In genomic region chr12:121955258-121956040, GRCh38 we compare ENCODE assay signal across 10 cellular contexts. TPM values are rescaled to one million over a fixed set of nuclear protein-coding genes. Genes with fewer than 3 reads are reported as not detected.
A peak's percentile ranks its signal among the peaks of the same experiment; 100 is the strongest.
DNase-seq lines count a peak whose midpoint lies in the region; ATAC-seq and TF ChIP-seq lines count a peak whose summit lies in the region.
"Had no signal": no experiment of that assay in that cellular context is flagged by ENCODE, and none has a peak within 500 bp of the region (broad histone marks: within the 10 kb centered on the region; RNA-seq: fewer than 3 reads in every experiment).

No MANE protein-coding gene starts in this region.

- H3K4me1 ChIP-seq in GM23338 (ENCODE audit: insufficient read depth), result peaks cover 15% of the 10 kb centered on the region
- no peaks in the 10 kb centered on the region for H3K4me1 ChIP-seq in testis

- CTCF ChIA-PET in RWPE1 (lab: Yijun Ruan, JAX), result interaction anchor here (0.6 kb wide), 1 partner anchor 580 kb away, joined by 3 read pairs; no protein-coding TSS in a partner anchor

- peak; percentile 64 to 69 for TF ChIP-seq CTCF in GM23338 (conservative IDR thresholded peaks at IDR 0.05; ENCODE audit: low read depth in 2 of 2)
- TF ChIP-seq CTCF in RWPE1 (conservative IDR thresholded peaks at IDR 0.05; ENCODE audit: low read depth), result peak; percentile 49
- TF ChIP-seq CTCF in glutamatergic neuron (IDR thresholded peaks at IDR 0.05; ENCODE audit: partially characterized antibody, unreplicated experiment), result peak; percentile 74
- peak; percentile 7 to 40 (median 38) for TF ChIP-seq CTCF in testis (IDR thresholded peaks at IDR 0.05)

- H3K4me3 ChIP-seq in GM23338 (no peak overlapping the region), testis (no peak overlapping the region)

- DNase-seq in GM23338 (ENCODE audit: low spot score) (peak; percentile 56), RWPE1 (ENCODE audit: low spot score) (no peak), glutamatergic neuron (no peak), testis (no peak), glomerular visceral epithelial cell (ENCODE audit: extremely low spot score) (no peak)
- DNase-seq in effector CD8-positive, alpha-beta T cell (lab: John Stamatoyannopoulos, UW), result no peak
- DNase-seq: activated naive CD8-positive, alpha-beta T cell treated with anti-CD3 and anti-CD28 coated beads for 36 hours; NCI-H526 treated with DMSO at 0.1 percent for 48 hours; stimulated activated naive CD4-positive, alpha-beta T cell had no signal

- no peaks in the 10 kb centered on the region for H3K36me3 Mint-ChIP-seq in GM23338 (ENCODE audit: low read depth)
- no peaks in the 10 kb centered on the region for H3K36me3 Mint-ChIP-seq in glutamatergic neuron (ENCODE audit: unreplicated experiment)
- H3K36me3 Mint-ChIP-seq: activated naive CD8-positive, alpha-beta T cell treated with anti-CD3 and anti-CD28 coated beads for 36 hours had no signal

- H3K27me3 Mint-ChIP-seq in GM23338 (ENCODE audit: insufficient read depth, low read depth, poor library complexity), result no peaks in the 10 kb centered on the region
- H3K27me3 Mint-ChIP-seq in glutamatergic neuron (ENCODE audit: unreplicated experiment), result no peaks in the 10 kb centered on the region
- H3K27me3 Mint-ChIP-seq: activated naive CD8-positive, alpha-beta T cell treated with anti-CD3 and anti-CD28 coated beads for 36 hours had no signal

- H3K9me3 Mint-ChIP-seq in GM23338, result no peaks in the 10 kb centered on the region
- peaks cover 5% of the 10 kb centered on the region for H3K9me3 Mint-ChIP-seq in glutamatergic neuron (ENCODE audit: unreplicated experiment)
- H3K9me3 Mint-ChIP-seq: activated naive CD8-positive, alpha-beta T cell treated with anti-CD3 and anti-CD28 coated beads for 36 hours had no signal

- H3K36me3 ChIP-seq in GM23338 (ENCODE audit: insufficient read depth) (no peaks in the 10 kb centered on the region), testis (ENCODE audit: low read depth, missing control alignments) (no peaks in the 10 kb centered on the region)

- intact Hi-C loops in testis (cut with DNase I; ENCODE audit: low total_unique reads), result no loop called here

- no peaks in the 10 kb centered on the region for H3K79me2 ChIP-seq in GM23338 (replicated peaks; ENCODE audit: insufficient read depth)

- H3K9me3 ChIP-seq in testis, result no peaks in the 10 kb centered on the region

- WGBS in testis, 2 donors, result 86 to 91% methylated on average over 10 of the region's 10 CpGs

- no peaks in the 10 kb centered on the region for H4K20me1 ChIP-seq in GM23338 (replicated peaks; ENCODE audit: insufficient read depth)

- H3K27me3 ChIP-seq in GM23338 (ENCODE audit: insufficient read depth), result no peaks in the 10 kb centered on the region
- H3K27me3 ChIP-seq in testis, result no peaks in the 10 kb centered on the region

- no peak for TF ChIP-seq POLR2A in testis (IDR thresholded peaks at IDR 0.05)

- H2AFZ ChIP-seq in GM23338, result no peak overlapping the region

- POLR2A ChIA-PET in RWPE1 (lab: Yijun Ruan, JAX; ENCODE audit: low non-redundant PET), result no interaction called here

- no peak overlapping the region for H3K4me2 ChIP-seq in GM23338

- H3K9me2 ChIP-seq in GM23338 (ENCODE audit: insufficient read depth), result no peaks in the 10 kb centered on the region

- ATAC-seq in GM23338, result peak; percentile 40; the same call in 2 of the 3 replicates
- no peak for ATAC-seq in HG03108 (IDR thresholded peaks at IDR 0.05; ENCODE audit: unreplicated experiment)

- no peak overlapping the region for H3K27ac Mint-ChIP-seq in GM23338
- peak overlapping the region; percentile 77 for H3K27ac Mint-ChIP-seq in glutamatergic neuron (ENCODE audit: unreplicated experiment)
- H3K27ac Mint-ChIP-seq: activated naive CD8-positive, alpha-beta T cell treated with anti-CD3 and anti-CD28 coated beads for 36 hours had no signal

- H3K4me1 Mint-ChIP-seq in GM23338 (peaks cover 14% of the 10 kb centered on the region), glutamatergic neuron (ENCODE audit: low read depth, unreplicated experiment) (peaks cover 4% of the 10 kb centered on the region)
- H3K4me1 Mint-ChIP-seq: activated naive CD8-positive, alpha-beta T cell treated with anti-CD3 and anti-CD28 coated beads for 36 hours had no signal

- H3K27ac ChIP-seq in GM23338 (ENCODE audit: low read depth), result no peak overlapping the region
- no peak overlapping the region for H3K27ac ChIP-seq in RWPE1
- no peak overlapping the region for H3K27ac ChIP-seq in testis

- H3F3A ChIP-seq in GM23338 (replicated peaks; ENCODE audit: low read depth), result peaks cover 8% of the 10 kb centered on the region; the same call in 1 of the 2 replicates

- H3K4me3 Mint-ChIP-seq in GM23338 (no peak overlapping the region), glutamatergic neuron (ENCODE audit: unreplicated experiment) (no peak overlapping the region)
- H3K4me3 Mint-ChIP-seq: activated naive CD8-positive, alpha-beta T cell treated with anti-CD3 and anti-CD28 coated beads for 36 hours had no signal

TF ChIP-seq in GM23338, 12 proteins besides CTCF, POLR2A, EP300 and RAD21 (continues in another document):
- no peak for TF ChIP-seq JUNB (IDR thresholded peaks at IDR 0.05; ENCODE audit: unreplicated experiment)
- TF ChIP-seq, protein P1, sequence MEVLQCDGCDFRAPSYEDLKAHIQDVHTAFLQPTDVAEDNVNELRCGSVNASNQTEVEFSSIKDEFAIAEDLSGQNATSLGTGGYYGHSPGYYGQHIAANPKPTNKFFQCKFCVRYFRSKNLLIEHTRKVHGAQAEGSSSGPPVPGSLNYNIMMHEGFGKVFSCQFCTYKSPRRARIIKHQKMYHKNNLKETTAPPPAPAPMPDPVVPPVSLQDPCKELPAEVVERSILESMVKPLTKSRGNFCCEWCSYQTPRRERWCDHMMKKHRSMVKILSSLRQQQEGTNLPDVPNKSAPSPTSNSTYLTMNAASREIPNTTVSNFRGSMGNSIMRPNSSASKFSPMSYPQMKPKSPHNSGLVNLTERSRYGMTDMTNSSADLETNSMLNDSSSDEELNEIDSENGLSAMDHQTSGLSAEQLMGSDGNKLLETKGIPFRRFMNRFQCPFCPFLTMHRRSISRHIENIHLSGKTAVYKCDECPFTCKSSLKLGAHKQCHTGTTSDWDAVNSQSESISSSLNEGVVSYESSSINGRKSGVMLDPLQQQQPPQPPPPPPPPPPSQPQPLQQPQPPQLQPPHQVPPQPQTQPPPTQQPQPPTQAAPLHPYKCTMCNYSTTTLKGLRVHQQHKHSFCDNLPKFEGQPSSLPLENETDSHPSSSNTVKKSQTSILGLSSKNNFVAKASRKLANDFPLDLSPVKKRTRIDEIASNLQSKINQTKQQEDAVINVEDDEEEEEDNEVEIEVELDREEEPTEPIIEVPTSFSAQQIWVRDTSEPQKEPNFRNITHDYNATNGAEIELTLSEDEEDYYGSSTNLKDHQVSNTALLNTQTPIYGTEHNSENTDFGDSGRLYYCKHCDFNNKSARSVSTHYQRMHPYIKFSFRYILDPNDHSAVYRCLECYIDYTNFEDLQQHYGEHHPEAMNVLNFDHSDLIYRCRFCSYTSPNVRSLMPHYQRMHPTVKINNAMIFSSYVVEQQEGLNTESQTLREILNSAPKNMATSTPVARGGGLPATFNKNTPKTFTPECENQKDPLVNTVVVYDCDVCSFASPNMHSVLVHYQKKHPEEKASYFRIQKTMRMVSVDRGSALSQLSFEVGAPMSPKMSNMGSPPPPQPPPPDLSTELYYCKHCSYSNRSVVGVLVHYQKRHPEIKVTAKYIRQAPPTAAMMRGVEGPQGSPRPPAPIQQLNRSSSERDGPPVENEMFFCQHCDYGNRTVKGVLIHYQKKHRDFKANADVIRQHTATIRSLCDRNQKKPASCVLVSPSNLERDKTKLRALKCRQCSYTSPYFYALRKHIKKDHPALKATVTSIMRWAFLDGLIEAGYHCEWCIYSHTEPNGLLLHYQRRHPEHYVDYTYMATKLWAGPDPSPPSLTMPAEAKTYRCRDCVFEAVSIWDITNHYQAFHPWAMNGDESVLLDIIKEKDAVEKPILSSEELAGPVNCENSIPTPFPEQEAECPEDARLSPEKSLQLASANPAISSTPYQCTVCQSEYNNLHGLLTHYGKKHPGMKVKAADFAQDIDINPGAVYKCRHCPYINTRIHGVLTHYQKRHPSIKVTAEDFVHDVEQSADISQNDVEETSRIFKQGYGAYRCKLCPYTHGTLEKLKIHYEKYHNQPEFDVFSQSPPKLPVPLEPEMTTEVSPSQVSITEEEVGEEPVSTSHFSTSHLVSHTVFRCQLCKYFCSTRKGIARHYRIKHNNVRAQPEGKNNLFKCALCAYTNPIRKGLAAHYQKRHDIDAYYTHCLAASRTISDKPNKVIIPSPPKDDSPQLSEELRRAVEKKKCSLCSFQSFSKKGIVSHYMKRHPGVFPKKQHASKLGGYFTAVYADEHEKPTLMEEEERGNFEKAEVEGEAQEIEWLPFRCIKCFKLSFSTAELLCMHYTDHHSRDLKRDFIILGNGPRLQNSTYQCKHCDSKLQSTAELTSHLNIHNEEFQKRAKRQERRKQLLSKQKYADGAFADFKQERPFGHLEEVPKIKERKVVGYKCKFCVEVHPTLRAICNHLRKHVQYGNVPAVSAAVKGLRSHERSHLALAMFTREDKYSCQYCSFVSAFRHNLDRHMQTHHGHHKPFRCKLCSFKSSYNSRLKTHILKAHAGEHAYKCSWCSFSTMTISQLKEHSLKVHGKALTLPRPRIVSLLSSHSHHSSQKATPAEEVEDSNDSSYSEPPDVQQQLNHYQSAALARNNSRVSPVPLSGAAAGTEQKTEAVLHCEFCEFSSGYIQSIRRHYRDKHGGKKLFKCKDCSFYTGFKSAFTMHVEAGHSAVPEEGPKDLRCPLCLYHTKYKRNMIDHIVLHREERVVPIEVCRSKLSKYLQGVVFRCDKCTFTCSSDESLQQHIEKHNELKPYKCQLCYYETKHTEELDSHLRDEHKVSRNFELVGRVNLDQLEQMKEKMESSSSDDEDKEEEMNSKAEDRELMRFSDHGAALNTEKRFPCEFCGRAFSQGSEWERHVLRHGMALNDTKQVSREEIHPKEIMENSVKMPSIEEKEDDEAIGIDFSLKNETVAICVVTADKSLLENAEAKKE (CRISPR knock-in tag; IDR thresholded peaks at IDR 0.05), result no peak
- no peak for TF ChIP-seq EZH2phosphoT487 (IDR thresholded peaks at IDR 0.05; ENCODE audit: unreplicated experiment)
- TF ChIP-seq EZH2 (IDR thresholded peaks at IDR 0.05; ENCODE audit: low read depth, unreplicated experiment), result no peak
- TF ChIP-seq ZNF331 (CRISPR knock-in tag; IDR thresholded peaks at IDR 0.05; ENCODE audit: low read depth), result no peak
- TF ChIP-seq STAT1 (IDR thresholded peaks at IDR 0.05; ENCODE audit: unreplicated experiment), result no peak
- TF ChIP-seq POLR2AphosphoS5 (IDR thresholded peaks at IDR 0.05; ENCODE audit: low read depth), result no peak

RNA-seq across cellular contexts. Expression of gene CFAP251, which starts 37.1 kb away (rescaled TPM):
- total RNA-seq in GM23338 (2014; rRNA removed; shearing (Covaris generic)), result 1.6 and 2.5 TPM in 2 replicates
- polyA plus RNA-seq in GM23338 (2016; fragmentation: Nextera tagmentation; extraction: Ambion mirVana) (0.70 and 1.4 TPM in 2 replicates), testis (ENCODE audit: insufficient read depth, low read depth, low replicate concordance) (56.1 TPM)
- total RNA-seq in glutamatergic neuron (ENCODE audit: unreplicated experiment) (2.8 TPM), testis (10 to 100 TPM; 29.0 to 41.5 TPM)
